ENCODE assay signal across 13 cellular contexts in the genomic region with DNA sequence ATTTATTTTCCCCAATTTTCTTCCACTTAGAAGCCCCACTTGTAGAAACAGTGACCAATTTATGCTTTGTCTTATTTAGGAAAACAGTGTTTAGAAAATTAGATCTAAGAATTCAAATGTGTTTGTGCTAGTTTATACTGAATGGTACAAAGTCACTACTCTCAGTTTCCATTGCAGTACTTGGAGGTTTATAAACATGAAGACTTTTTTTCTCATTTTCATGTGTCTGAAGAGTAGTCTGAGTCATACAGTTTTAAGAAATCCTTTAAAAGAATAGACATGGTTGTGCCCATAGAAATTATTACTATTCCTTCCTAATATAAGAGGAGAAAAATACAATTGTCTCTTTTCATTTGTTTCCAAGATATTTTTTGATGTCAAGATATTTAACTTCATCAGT.
"Had no signal": no experiment of that assay in that cellular context is flagged by ENCODE, and none has a peak within 500 bp of the region (broad histone marks: within the 10 kb centered on the region; RNA-seq: fewer than 3 reads in every experiment).

No MANE protein-coding gene starts in this region.

- ATAC-seq: activated CD8-positive, alpha-beta memory T cell treated with anti-CD3 and anti-CD28 coated beads, Interleukin-2, amount 10 ng/mL, durations not matched to agents 7 days and 5 days; sciatic nerve; stimulated activated naive B cell treated with anti-CD40 and anti-IgM and Interleukin-4, amounts not matched to agents 10 μg/mL and 1 μg/mL and 100 μg/mL, for 72 hours had no signal

- DNase-seq: activated CD4-positive, alpha-beta T cell treated with anti-CD3 and anti-CD28 coated beads, Interleukin-2, amount 50 U/mL, for 48 hours; activated CD4-positive, CD25-positive, alpha-beta regulatory T cell treated with anti-CD3 and anti-CD28 coated beads, Interleukin-2, amount 50 U/mL, for 72 hours; activated CD8-positive, alpha-beta memory T cell treated with anti-CD3 and anti-CD28 coated beads, Interleukin-2, amount 10 ng/mL, durations not matched to agents 7 days and 5 days; activated effector memory CD4-positive, alpha-beta T cell treated with Interleukin-2 at 50 U/mL for 16 hours; activated T-cell treated with anti-CD3 and anti-CD28 coated beads, Interleukin-2, amount 50 U/mL, for 24 hours; amygdala; hypothalamus; nephron progenitor cell; stimulated activated CD4-positive, alpha-beta T cell treated with anti-CD3 and anti-CD28 coated beads, Interleukin-2, amount 100 ng/mL, for 24 hours; stimulated activated naive B cell treated with anti-CD40 and anti-IgM and Interleukin-4, amounts not matched to agents 10 μg/mL and 1 μg/mL and 100 μg/mL, for 72 hours; substantia nigra; transverse colon had no signal
